22 cellular contexts compared by ENCODE assay signal in the genomic region with DNA sequence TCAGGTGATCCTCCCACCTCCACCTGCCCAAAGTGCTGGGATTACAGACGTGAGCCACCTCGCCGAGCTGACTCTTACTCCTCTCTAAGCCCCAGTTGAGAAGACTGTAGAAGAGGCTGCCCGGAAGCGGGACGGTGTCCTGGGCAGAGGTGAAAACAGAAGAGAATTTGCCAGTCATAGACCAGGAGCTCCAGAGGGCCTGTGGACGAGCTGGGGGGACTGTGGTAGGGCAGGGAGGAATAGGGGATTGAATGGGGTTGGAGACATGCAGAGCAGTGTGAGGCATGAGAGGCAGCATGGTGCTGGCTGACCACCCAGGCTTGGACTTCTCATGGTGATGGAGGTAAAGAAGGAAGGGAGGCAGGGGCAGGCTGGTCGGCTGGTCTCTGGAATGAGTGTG.
"Had no signal": no experiment of that assay in that cellular context is flagged by ENCODE, and none has a peak within 500 bp of the region (broad histone marks: within the 10 kb centered on the region; RNA-seq: fewer than 3 reads in every experiment).

No MANE protein-coding gene starts in this region.

- DNase-seq: effector CD8-positive, alpha-beta T cell; erythroblast; left ventricle myocardium superior; lower lobe of right lung; naive B cell; pancreas; right lobe of liver; small intestine; stimulated activated CD4-positive, alpha-beta T cell treated with anti-CD3 and anti-CD28 coated beads, Interleukin-15, amount 100 ng/mL, for 24 hours; stimulated activated CD4-positive, alpha-beta T cell treated with anti-CD3 and anti-CD28 coated beads, Interleukin-2, amount 100 ng/mL, for 48 hours; stimulated activated naive B cell treated with anti-CD40 and anti-IgM and Interleukin-4, amounts not matched to agents 10 μg/mL and 1 μg/mL and 100 μg/mL, for 72 hours; stimulated activated naive CD8-positive, alpha-beta T cell treated with anti-CD3 and anti-CD28 coated beads, Interleukin-15, amount 100 ng/mL, for 72 hours; transverse colon; upper lobe of right lung; uterus had no signal

- H3K36me3 Mint-ChIP-seq: naive B cell; stimulated activated naive B cell treated with anti-CD40 and anti-IgM and Interleukin-4, amounts not matched to agents 10 μg/mL and 1 μg/mL and 100 μg/mL, for 72 hours had no signal

- ATAC-seq: left ventricle myocardium superior; lower lobe of right lung; pancreas; right lobe of liver; stimulated activated naive B cell treated with anti-CD40 and anti-IgM and Interleukin-4, amounts not matched to agents 10 μg/mL and 1 μg/mL and 100 μg/mL, for 72 hours; stimulated activated naive CD8-positive, alpha-beta T cell treated with anti-CD3 and anti-CD28 coated beads, Interleukin-15, amount 100 ng/mL, for 72 hours; upper lobe of right lung had no signal

- FAIRE-seq: colon, endometrium, frontal cortex, keratinocyte, pancreas, small intestine had no signal

- H3K4me1 ChIP-seq: lower lobe of right lung, pancreas, transverse colon, upper lobe of right lung, uterus had no signal

- H3K9me3 Mint-ChIP-seq: dendritic cell treated with granulocyte-macrophage colony-stimulating factor and Interleukin-4, amounts not matched to agents 40 ng/mL and 50 ng/mL, for 4 days; naive B cell; stimulated activated naive B cell treated with anti-CD40 and anti-IgM and Interleukin-4, amounts not matched to agents 10 μg/mL and 1 μg/mL and 100 μg/mL, for 72 hours; stimulated activated naive CD8-positive, alpha-beta T cell treated with anti-CD3 and anti-CD28 coated beads, Interleukin-15, amount 100 ng/mL, for 72 hours had no signal

- H3K27me3 ChIP-seq: pancreas, right lobe of liver, suprapubic skin, uterus had no signal

- H3K4me3 ChIP-seq: lower lobe of right lung, pancreas, right lobe of liver, suprapubic skin, transverse colon, upper lobe of right lung, uterus had no signal

- H3K36me3 ChIP-seq: lower lobe of right lung, pancreas, right lobe of liver, suprapubic skin, transverse colon, upper lobe of right lung, uterus had no signal

- H3K9me3 ChIP-seq: lower lobe of right lung, pancreas, right lobe of liver, suprapubic skin, transverse colon, upper lobe of right lung, uterus had no signal

- H3K27ac ChIP-seq: lower lobe of right lung, pancreas, right lobe of liver, suprapubic skin, transverse colon, upper lobe of right lung, uterus had no signal

- H3K27ac Mint-ChIP-seq: dendritic cell treated with granulocyte-macrophage colony-stimulating factor and Interleukin-4, amounts not matched to agents 40 ng/mL and 50 ng/mL, for 4 days; naive B cell; nephron; stimulated activated naive B cell treated with anti-CD40 and anti-IgM and Interleukin-4, amounts not matched to agents 10 μg/mL and 1 μg/mL and 100 μg/mL, for 72 hours; stimulated activated naive CD8-positive, alpha-beta T cell treated with anti-CD3 and anti-CD28 coated beads, Interleukin-15, amount 100 ng/mL, for 72 hours had no signal

- H3K4me3 Mint-ChIP-seq: dendritic cell treated with granulocyte-macrophage colony-stimulating factor and Interleukin-4, amounts not matched to agents 40 ng/mL and 50 ng/mL, for 4 days; naive B cell; nephron; stimulated activated naive B cell treated with anti-CD40 and anti-IgM and Interleukin-4, amounts not matched to agents 10 μg/mL and 1 μg/mL and 100 μg/mL, for 72 hours; stimulated activated naive CD8-positive, alpha-beta T cell treated with anti-CD3 and anti-CD28 coated beads, Interleukin-15, amount 100 ng/mL, for 72 hours had no signal

- H3K4me1 Mint-ChIP-seq: naive B cell; stimulated activated naive B cell treated with anti-CD40 and anti-IgM and Interleukin-4, amounts not matched to agents 10 μg/mL and 1 μg/mL and 100 μg/mL, for 72 hours; stimulated activated naive CD8-positive, alpha-beta T cell treated with anti-CD3 and anti-CD28 coated beads, Interleukin-15, amount 100 ng/mL, for 72 hours had no signal
